In genomic region chrX:15673970-15674369, GRCh38 we compare ENCODE assay signal across 8 cellular contexts. TPM values are rescaled to one million over a fixed set of nuclear protein-coding genes. Genes with fewer than 3 reads are reported as not detected.
DNase-seq lines count a peak whose midpoint lies in the region; ATAC-seq and TF ChIP-seq lines count a peak whose summit lies in the region.

No MANE protein-coding gene starts in this region.

- H3K9me2 ChIP-seq in neural cell (ENCODE audit: insufficient read depth, low read length), result no peaks in the 10 kb centered on the region

- TF ChIP-seq RAD21 in neural cell (conservative IDR thresholded peaks at IDR 0.05), result no peak

- no peak overlapping the region for H3K27ac ChIP-seq in neural cell (ENCODE audit: low read length)

- CTCF ChIA-PET in AG04449 (lab: Yijun Ruan, JAX), result no interaction called here

- H3K27me3 ChIP-seq in endocrine pancreas (ENCODE audit: control insufficient read depth, insufficient read depth, low read length), result no peaks in the 10 kb centered on the region
- no peaks in the 10 kb centered on the region for H3K27me3 ChIP-seq in neural cell (ENCODE audit: insufficient read depth, low read depth, low read length)

- H4K20me1 ChIP-seq in neural cell (ENCODE audit: insufficient read depth), result no peaks in the 10 kb centered on the region

- H3K79me2 ChIP-seq in neural cell (replicated peaks; ENCODE audit: insufficient read depth, low read length), result peaks cover 25% of the 10 kb centered on the region

- H3K4me3 ChIP-seq in AG04449 (ENCODE audit: low read depth, low read length), result peak overlapping the region; percentile 87
- peak overlapping the region; percentile 91 for H3K4me3 ChIP-seq in LNCaP clone FGC (ENCODE audit: low read depth, low read length)
- peak overlapping the region; percentile 67 for H3K4me3 ChIP-seq in endocrine pancreas (ENCODE audit: control insufficient read depth, insufficient read depth, low read length)
- peak overlapping the region; percentile 82 for H3K4me3 ChIP-seq in neural cell (ENCODE audit: low read length)

- DNase-seq in AG04449 (ENCODE audit: low read depth, low spot score) (no peak), LNCaP clone FGC (ENCODE audit: low read depth) (no peak), NCI-H510A (lab: John Stamatoyannopoulos, UW) (no peak)
- DNase-seq in NK-92 treated with Interleukin-12 subunit alpha and Interleukin-12 subunit beta, amount 100 ng/mL, for 24 hours (lab: John Stamatoyannopoulos, UW), result no peak

- no peaks in the 10 kb centered on the region for H3K36me3 ChIP-seq in endocrine pancreas (ENCODE audit: control insufficient read depth, insufficient read depth, low read length)
- H3K36me3 ChIP-seq in neural cell (ENCODE audit: insufficient read depth, low read length), result no peaks in the 10 kb centered on the region

- no peaks in the 10 kb centered on the region for H3K9me3 ChIP-seq in endocrine pancreas (ENCODE audit: control insufficient read depth, low read length)
- no peaks in the 10 kb centered on the region for H3K9me3 ChIP-seq in neural cell (ENCODE audit: low read length)

- no peaks in the 10 kb centered on the region for H3F3A ChIP-seq in neural cell (ENCODE audit: insufficient read depth, low read length, poor library complexity, severe bottlenecking)

- H3K9ac ChIP-seq in endocrine pancreas (ENCODE audit: control insufficient read depth, insufficient read depth, low read length), result no peak overlapping the region
- no peak overlapping the region for H3K9ac ChIP-seq in neural cell (ENCODE audit: low read length)

- H3K4me1 ChIP-seq in endocrine pancreas (ENCODE audit: control insufficient read depth, insufficient read depth, low read length), result no peaks in the 10 kb centered on the region

- no peak for TF ChIP-seq CTCF in AG04449 (IDR thresholded peaks at IDR 0.05; ENCODE audit: insufficient read depth, low read length, missing control alignments)
- no peak for TF ChIP-seq CTCF in LNCaP clone FGC (IDR thresholded peaks at IDR 0.05; ENCODE audit: control insufficient read depth, extremely low read depth, insufficient read depth)
- no peak for TF ChIP-seq CTCF in neural cell (IDR thresholded peaks at IDR 0.05; ENCODE audit: poor library complexity, severe bottlenecking)

- no peak for TF ChIP-seq EP300 in neural cell (conservative IDR thresholded peaks at IDR 0.05; ENCODE audit: poor library complexity, severe bottlenecking)

- peak overlapping the region; percentile 94 for H2AFZ ChIP-seq in neural cell (ENCODE audit: low read depth, low read length)

- H3K4me2 ChIP-seq in neural cell (ENCODE audit: low read length), result no peak overlapping the region

- ATAC-seq in HG03521 (IDR thresholded peaks at IDR 0.05; ENCODE audit: unreplicated experiment), result no peak
- no peak for ATAC-seq in esophagus mucosa

- POLR2A ChIA-PET in AG04449 (lab: Yijun Ruan, JAX), result no interaction called here

TF ChIP-seq in neural cell, 6 proteins besides CTCF, POLR2A, EP300 and RAD21:
- TF ChIP-seq POLR2AphosphoS5 (IDR thresholded peaks at IDR 0.05) (no peak), TAF1 (IDR thresholded peaks at IDR 0.05; ENCODE audit: low read depth) (no peak), MXI1 (conservative IDR thresholded peaks at IDR 0.05; ENCODE audit: poor library complexity, severe bottlenecking) (no peak)

RNA-seq across cellular contexts. Expression of gene CLTRN, which starts 9.4 kb away (rescaled TPM):
- 1.1 and 2.2 TPM in 2 replicates for polyA plus RNA-seq in neural cell
- polyA minus RNA-seq in neural cell, result 0.97 and 1.3 TPM in 2 replicates
- 0.20 TPM for total RNA-seq in esophagus mucosa
